ENCODE assay signal across 26 cellular contexts in genomic region chr13:106998664-106999063, GRCh38.
DNase-seq lines count a peak whose midpoint lies in the region; ATAC-seq, FAIRE-seq and TF ChIP-seq lines count a peak whose summit lies in the region.
"Had no signal": no experiment of that assay in that cellular context is flagged by ENCODE, and none has a peak within 500 bp of the region (broad histone marks: within the 10 kb centered on the region; RNA-seq: fewer than 3 reads in every experiment).

No MANE protein-coding gene starts in this region.

- H3K4me3 ChIP-seq in SK-N-SH (ENCODE audit: low read depth in 2 of 2, low read length in 1 of 2): no peak overlapping the region
- H3K4me3 ChIP-seq: GM23248 had no signal

- CTCF ChIA-PET in SK-N-SH (lab: Yijun Ruan, JAX): interaction anchor here (1.2 kb wide), 1 partner anchor 14 kb away, joined by 3 read pairs; no protein-coding TSS in a partner anchor

- H3K4me1 ChIP-seq in SK-N-SH (ENCODE audit: control insufficient read depth in 1 of 2, insufficient read depth in 2 of 2, low read depth in 1 of 2, low read length in 1 of 2): no peaks in the 10 kb centered on the region
- H3K4me1 ChIP-seq: BE2C had no signal

- H3K9ac ChIP-seq in SK-N-SH: no peak overlapping the region
- H3K9ac ChIP-seq: GM23248 had no signal

- H3K27me3 ChIP-seq in SK-N-SH (ENCODE audit: insufficient read depth): no peaks in the 10 kb centered on the region
- H3K27me3 ChIP-seq: BE2C had no signal

- POLR2A ChIA-PET in SK-N-SH (lab: Yijun Ruan, JAX): no interaction called here

- H3K36me3 ChIP-seq in SK-N-SH (replicated peaks in 1 of 2; ENCODE audit: control insufficient read depth in 1 of 2, insufficient read depth in 2 of 2, low read length in 1 of 2): no peaks in the 10 kb centered on the region
- H3K36me3 ChIP-seq: BE2C had no signal

- H3K9me2 ChIP-seq in SK-N-SH: no peaks in the 10 kb centered on the region

- no peak overlapping the region for H3K27ac ChIP-seq in SK-N-SH (ENCODE audit: low read depth in 2 of 2, low read length in 1 of 2)
- H3K27ac ChIP-seq: 22Rv1, C4-2B, GM23248 had no signal

- no peak for TF ChIP-seq EP300 in SK-N-SH (IDR thresholded peaks at IDR 0.05; ENCODE audit: borderline replicate concordance in 1 of 2, low read depth in 1 of 2, low read length in 1 of 2)

- no peak for ATAC-seq in SK-N-SH treated with all-trans-retinoic acid at 6 μM for 48 hours
- no peak for ATAC-seq in HG02678 (IDR thresholded peaks at IDR 0.05; ENCODE audit: unreplicated experiment)
- ATAC-seq in HG03097 (IDR thresholded peaks at IDR 0.05; ENCODE audit: low FRiP score, unreplicated experiment): no peak
- ATAC-seq: CD8-positive, alpha-beta T cell; HCT116 had no signal

- no peak for TF ChIP-seq CTCF in SK-N-SH (IDR thresholded peaks at IDR 0.05)

- H3K79me2 ChIP-seq in SK-N-SH (ENCODE audit: insufficient read depth): no peaks in the 10 kb centered on the region

- FAIRE-seq in H54 (lab: Jason Lieb, UNC): peak; percentile 43
- no peak for FAIRE-seq in GM12892 (lab: Jason Lieb, UNC)
- FAIRE-seq: A204.1, D721Med, GM12891, GM19239, H1 had no signal

- DNase-seq in SK-N-SH (peak; percentile 17), H54 (ENCODE audit: insufficient read length, low spot score) (no peak), SK-N-DZ (ENCODE audit: low spot score) (peak; percentile 32), GM12892 (ENCODE audit: insufficient read length) (no peak)
- no peak for DNase-seq in NK-92 treated with Interleukin-12 subunit alpha and Interleukin-12 subunit beta, amount 100 ng/mL, for 24 hours (lab: John Stamatoyannopoulos, UW)
- DNase-seq: AML-193; BE2C; CD4-positive, CD25-positive, alpha-beta regulatory T cell; CD8-positive, alpha-beta T cell; DMS 273 treated with DMSO at 0.1 percent for 48 hours; DMS79; GF-D8; GM23248; H9; HFFc6 had no signal

- no peaks in the 10 kb centered on the region for H3F3A ChIP-seq in SK-N-SH (replicated peaks; ENCODE audit: insufficient read depth)

- H3K9me3 ChIP-seq in SK-N-SH: no peaks in the 10 kb centered on the region
- H3K9me3 ChIP-seq: BE2C had no signal

- H2AFZ ChIP-seq in SK-N-SH (ENCODE audit: low read depth): no peak overlapping the region
- H2AFZ ChIP-seq: GM23248 had no signal

- TF ChIP-seq POLR2A in H54 (IDR thresholded peaks at IDR 0.05; ENCODE audit: low read depth, low read length) (no peak), GM12892 (IDR thresholded peaks at IDR 0.05; ENCODE audit: low read depth, low read length) (no peak)

- no peak overlapping the region for H3K4me2 ChIP-seq in SK-N-SH

- no peak for TF ChIP-seq RAD21 in SK-N-SH (IDR thresholded peaks at IDR 0.05; ENCODE audit: low read length)

- 2% methylated on average over 5 of the region's 5 CpGs for WGBS in SK-N-SH (ENCODE audit: low lambda C conversion rate)

- no peaks in the 10 kb centered on the region for H4K20me1 ChIP-seq in SK-N-SH (ENCODE audit: insufficient read depth)

TF ChIP-seq in SK-N-SH, 30 proteins besides CTCF, POLR2A, EP300 and RAD21:
- TF ChIP-seq MAX (IDR thresholded peaks at IDR 0.05; ENCODE audit: low read depth) (no peak), NFIC (IDR thresholded peaks at IDR 0.05; ENCODE audit: borderline replicate concordance) (no peak), GATA2 (CRISPR knock-in tag; IDR thresholded peaks at IDR 0.05) (no peak), USF1 (IDR thresholded peaks at IDR 0.05; ENCODE audit: borderline replicate concordance, low read depth) (no peak), MXI1 (IDR thresholded peaks at IDR 0.05; ENCODE audit: low read depth, low read length) (no peak), FOSL2 (IDR thresholded peaks at IDR 0.05; ENCODE audit: borderline replicate concordance, low read depth) (no peak), FOXM1 (IDR thresholded peaks at IDR 0.05; ENCODE audit: low read depth) (no peak), SMC3 (IDR thresholded peaks at IDR 0.05; ENCODE audit: low read depth, low read length) (no peak), ELF1 (IDR thresholded peaks at IDR 0.05) (no peak), TAF1 (IDR thresholded peaks at IDR 0.05; ENCODE audit: borderline replicate concordance, low read depth, low read length) (no peak), EZH2phosphoT487 (IDR thresholded peaks at IDR 0.05; ENCODE audit: borderline replicate concordance, low read depth) (no peak), GABPA (IDR thresholded peaks at IDR 0.05; ENCODE audit: low read depth) (no peak), FOXJ3 (CRISPR knock-in tag; IDR thresholded peaks at IDR 0.05) (no peak), TEAD4 (IDR thresholded peaks at IDR 0.05; ENCODE audit: borderline replicate concordance, insufficient read depth) (no peak)

TF ChIP-seq in SK-N-SH treated with all-trans-retinoic acid at 6 μM for 48 hours, 23 proteins besides CTCF, POLR2A, EP300 and RAD21:
- TF ChIP-seq CSDC2 (CRISPR knock-in tag; IDR thresholded peaks at IDR 0.05) (no peak), TOX (CRISPR knock-in tag; IDR thresholded peaks at IDR 0.05; ENCODE audit: borderline replicate concordance) (no peak), ZNF565 (CRISPR knock-in tag; conservative IDR thresholded peaks at IDR 0.05; ENCODE audit: low read depth) (no peak), ZFP3 (CRISPR knock-in tag; IDR thresholded peaks at IDR 0.05) (no peak), ISL1 (CRISPR knock-in tag; IDR thresholded peaks at IDR 0.05) (no peak), GLIS3 (CRISPR knock-in tag; IDR thresholded peaks at IDR 0.05) (no peak), ESRRG (CRISPR knock-in tag; IDR thresholded peaks at IDR 0.05) (no peak), BACH2 (CRISPR knock-in tag; IDR thresholded peaks at IDR 0.05; ENCODE audit: borderline replicate concordance) (no peak), RARB (CRISPR knock-in tag; IDR thresholded peaks at IDR 0.05) (no peak), POU6F1 (CRISPR knock-in tag; IDR thresholded peaks at IDR 0.05; ENCODE audit: borderline replicate concordance, low read depth) (no peak), ZNF70 (CRISPR knock-in tag; IDR thresholded peaks at IDR 0.05) (no peak), PATZ1 (CRISPR knock-in tag; IDR thresholded peaks at IDR 0.05; ENCODE audit: borderline replicate concordance) (no peak), PPARA (CRISPR knock-in tag; IDR thresholded peaks at IDR 0.05; ENCODE audit: borderline replicate concordance) (no peak)

Comparison
In these comparisons a context has a peak if more than half of its experiments do, and no peak if none do; other contexts are left out.
1. DNase-seq: peak in SK-N-SH (single experiment) and SK-N-DZ (single experiment); none in H54 (single experiment), GM12892 (single experiment) and NK-92 treated with Interleukin-12 subunit alpha and Interleukin-12 subunit beta, amount 100 ng/mL, for 24 hours (single experiment).